1 cellular context compared by ENCODE assay signal in genomic region chr3:133851266-133851906, GRCh38.
TF ChIP-seq lines count a peak whose summit lies in the region.

No MANE protein-coding gene starts in this region.

TF ChIP-seq in K562, 482 proteins besides CTCF, POLR2A, EP300 and RAD21 (continues in another document):
- no peak for TF ChIP-seq ZNF407 (IDR thresholded peaks at IDR 0.05; ENCODE audit: low read depth)
- TF ChIP-seq HNRNPLL (IDR thresholded peaks at IDR 0.05; ENCODE audit: low read depth, low read length, poor library complexity, severe bottlenecking), result no peak
- TF ChIP-seq STAT6 (CRISPR knock-in tag; IDR thresholded peaks at IDR 0.05), result no peak
- no peak for TF ChIP-seq MAFG (tag; conservative IDR thresholded peaks at IDR 0.05)
- no peak for TF ChIP-seq MCM7 (IDR thresholded peaks at IDR 0.05)
- no peak for TF ChIP-seq FOXJ3 (CRISPR knock-in tag; IDR thresholded peaks at IDR 0.05)
- TF ChIP-seq TSC22D4 (tag; IDR thresholded peaks at IDR 0.05), result no peak
- TF ChIP-seq CHAMP1 (IDR thresholded peaks at IDR 0.05), result no peak
- no peak for TF ChIP-seq ILK (tag; IDR thresholded peaks at IDR 0.05; ENCODE audit: borderline replicate concordance, low read depth)
- TF ChIP-seq MEF2A (IDR thresholded peaks at IDR 0.05; ENCODE audit: control insufficient read depth, low read depth, low read length), result no peak
- peak; percentile 57 for TF ChIP-seq ZBTB40 (IDR thresholded peaks at IDR 0.05)
- TF ChIP-seq ZBTB40 (CRISPR knock-in tag; IDR thresholded peaks at IDR 0.05), result no peak
- TF ChIP-seq ZNF12 (CRISPR knock-in tag; IDR thresholded peaks at IDR 0.05), result no peak
- TF ChIP-seq VEZF1 (CRISPR knock-in tag; IDR thresholded peaks at IDR 0.05), result peak; percentile 42; the same call in 1 of the 2 replicates
- no peak for TF ChIP-seq RUNX1 (IDR thresholded peaks at IDR 0.05; ENCODE audit: low read depth)
- TF ChIP-seq RCOR1 (IDR thresholded peaks at IDR 0.05; ENCODE audit: borderline replicate concordance in 1 of 2, low read depth in 2 of 2, low read length in 2 of 2), result peak in 1 of 2 experiments; percentile 58; a peak in 2 of 4 replicates
- TF ChIP-seq ZNF507 (tag; conservative IDR thresholded peaks at IDR 0.05), result no peak
- no peak for TF ChIP-seq BCL6 (CRISPR knock-in tag; IDR thresholded peaks at IDR 0.05)
- TF ChIP-seq ZNF766 (CRISPR knock-in tag; conservative IDR thresholded peaks at IDR 0.05), result peak; percentile 30; the same call in 1 of the 2 replicates
- peak; percentile 10 for TF ChIP-seq ASH1L (IDR thresholded peaks at IDR 0.05; ENCODE audit: borderline replicate concordance, low read depth, partially characterized antibody)
- no peak for TF ChIP-seq ERF (CRISPR knock-in tag; IDR thresholded peaks at IDR 0.05)
- no peak for TF ChIP-seq ZNF395 (CRISPR knock-in tag; IDR thresholded peaks at IDR 0.05)
- TF ChIP-seq ARID3A (IDR thresholded peaks at IDR 0.05; ENCODE audit: borderline replicate concordance, low read depth, low read length), result no peak
